In genomic region chr10:112607506-112607905, GRCh38 we compare ENCODE assay signal across 34 cellular contexts.
"Had no signal": no experiment of that assay in that cellular context is flagged by ENCODE, and none has a peak within 500 bp of the region (broad histone marks: within the 10 kb centered on the region; RNA-seq: fewer than 3 reads in every experiment).

No MANE protein-coding gene starts in this region.

- H3K27me3 ChIP-seq: MG63 had no signal

- H3K9me3 ChIP-seq: MG63 had no signal

- H3K4me3 ChIP-seq: MG63 had no signal

- DNase-seq: Karpas-422, Kasumi-1, KG1, MG63, MM.1S, MV-4-11, NCI-H1048, NCI-H1092, NCI-H1092 treated with DMSO at 0.1 percent for 48 hours, NCI-H1105, NCI-H1105 treated with DMSO at 0.1 percent for 48 hours, NCI-H1417, NCI-H1417 treated with DMSO at 0.1 percent for 48 hours, NCI-H1436, NCI-H1436 treated with DMSO at 0.1 percent for 48 hours, NCI-H146, NCI-H1694, NCI-H1694 treated with DMSO at 0.1 percent for 48 hours, NCI-H187, NCI-H187 treated with DMSO at 0.1 percent for 48 hours, NCI-H1930, NCI-H2029, NCI-H2029 treated with DMSO at 0.1 percent for 48 hours, NCI-H2081, NCI-H2081 treated with DMSO at 0.1 percent for 48 hours, NCI-H2107, NCI-H2171, NCI-H2171 treated with DMSO at 0.1 percent for 48 hours, NCI-H2227 treated with DMSO at 0.1 percent for 48 hours, NCI-H226, NCI-H345, NCI-H446, NCI-H446 treated with DMSO at 0.1 percent for 48 hours had no signal

- H3K36me3 ChIP-seq: MG63 had no signal

- H3K4me2 ChIP-seq: KMS-11 had no signal

- H3K27ac ChIP-seq: KMS-11 had no signal

- H3K9ac ChIP-seq: KMS-11 had no signal
